Comparison of ENCODE assay signal across 2 cellular contexts in genomic region chr1:45297604-45298356, GRCh38.
TF ChIP-seq lines count a peak whose summit lies in the region.

No MANE protein-coding gene starts in this region.

TF ChIP-seq in GM23338, 12 proteins besides CTCF, POLR2A, EP300 and RAD21:
- TF ChIP-seq NANOG (IDR thresholded peaks at IDR 0.05; ENCODE audit: borderline replicate concordance) (no peak), CREB1 (CRISPR knock-in tag; IDR thresholded peaks at IDR 0.05; ENCODE audit: low read depth) (no peak), EZH2 (IDR thresholded peaks at IDR 0.05; ENCODE audit: low read depth, unreplicated experiment) (no peak), JUNB (IDR thresholded peaks at IDR 0.05; ENCODE audit: unreplicated experiment) (no peak), ZNF462 (CRISPR knock-in tag; IDR thresholded peaks at IDR 0.05) (no peak), ETS1 (IDR thresholded peaks at IDR 0.05) (no peak), ZNF331 (CRISPR knock-in tag; IDR thresholded peaks at IDR 0.05; ENCODE audit: low read depth) (no peak), EZH2phosphoT487 (IDR thresholded peaks at IDR 0.05; ENCODE audit: unreplicated experiment) (no peak), POLR2AphosphoS5 (IDR thresholded peaks at IDR 0.05; ENCODE audit: low read depth) (no peak), ZNF114 (CRISPR knock-in tag; IDR thresholded peaks at IDR 0.05) (no peak), STAT1 (IDR thresholded peaks at IDR 0.05; ENCODE audit: unreplicated experiment) (no peak), REST (IDR thresholded peaks at IDR 0.05; ENCODE audit: unreplicated experiment) (no peak)

TF ChIP-seq in K562, 482 proteins besides CTCF, POLR2A, EP300 and RAD21 (continues in another document):
- TF ChIP-seq MIER1 (IDR thresholded peaks at IDR 0.05; ENCODE audit: low read depth) (no peak), HINFP (tag; conservative IDR thresholded peaks at IDR 0.05; ENCODE audit: low read depth) (no peak), ASH1L (IDR thresholded peaks at IDR 0.05; ENCODE audit: borderline replicate concordance, low read depth, partially characterized antibody) (no peak), CEBPG (CRISPR knock-in tag; IDR thresholded peaks at IDR 0.05) (no peak), CEBPG (tag; conservative IDR thresholded peaks at IDR 0.05 in 1 of 2, IDR thresholded peaks at IDR 0.05 in 1 of 2) (0 out of 4 replicates have a peak, but pooled peaks of 1 of the 2 experiments have one; percentile 15), PHTF2 (CRISPR knock-in tag; IDR thresholded peaks at IDR 0.05) (no peak), MAFF (IDR thresholded peaks at IDR 0.05; ENCODE audit: low read length) (no peak), EHMT2 (IDR thresholded peaks at IDR 0.05) (no peak), FOXP1 (CRISPR knock-in tag; IDR thresholded peaks at IDR 0.05) (no peak), ZNF740 (CRISPR knock-in tag; IDR thresholded peaks at IDR 0.05) (no peak), ZNF740 (tag; IDR thresholded peaks at IDR 0.05) (no peak), SRSF9 (IDR thresholded peaks at IDR 0.05; ENCODE audit: borderline replicate concordance, low read depth, low read length) (no peak), ZNF79 (CRISPR knock-in tag; IDR thresholded peaks at IDR 0.05; ENCODE audit: low read depth) (no peak), TCF3 (CRISPR knock-in tag; IDR thresholded peaks at IDR 0.05) (0 out of 2 replicates have a peak, but pooled peaks have one; percentile 8), SIX5 (IDR thresholded peaks at IDR 0.05; ENCODE audit: borderline replicate concordance in 1 of 2, insufficient read depth in 1 of 2, low read depth in 1 of 2, low read length in 2 of 2) (no peak), RBM34 (IDR thresholded peaks at IDR 0.05; ENCODE audit: borderline replicate concordance, insufficient read depth, low read length) (no peak), CBFA2T3 (IDR thresholded peaks at IDR 0.05) (peak; percentile 43; the same call in 1 of the 2 replicates), TCF7L2 (IDR thresholded peaks at IDR 0.05; ENCODE audit: low read depth, low read length) (no peak), ZNF77 (CRISPR knock-in tag; IDR thresholded peaks at IDR 0.05) (no peak), DMBX1 (CRISPR knock-in tag; IDR thresholded peaks at IDR 0.05; ENCODE audit: borderline replicate concordance) (no peak), ZC3H4 (CRISPR knock-in tag; IDR thresholded peaks at IDR 0.05; ENCODE audit: borderline replicate concordance) (no peak), SAFB2 (IDR thresholded peaks at IDR 0.05; ENCODE audit: borderline replicate concordance, low read depth, low read length, severe bottlenecking) (no peak), PHB (CRISPR knock-in tag; IDR thresholded peaks at IDR 0.05) (no peak), RB1 (IDR thresholded peaks at IDR 0.05; ENCODE audit: low read depth) (no peak), REST (CRISPR knock-in tag; IDR thresholded peaks at IDR 0.05; ENCODE audit: low read depth) (no peak), ELF1 (tag; IDR thresholded peaks at IDR 0.05) (0 out of 2 replicates have a peak, but pooled peaks have one; percentile 13), ZSCAN32 (CRISPR knock-in tag; IDR thresholded peaks at IDR 0.05) (no peak), ZNF143 (CRISPR knock-in tag; IDR thresholded peaks at IDR 0.05) (no peak), SMARCE1 (IDR thresholded peaks at IDR 0.05) (no peak), NR2C2 (CRISPR knock-in tag; IDR thresholded peaks at IDR 0.05) (no peak), NR2C2 (tag; IDR thresholded peaks at IDR 0.05) (peak; percentile 21; the same call in 1 of the 2 replicates), ZNF347 (CRISPR knock-in tag; IDR thresholded peaks at IDR 0.05; ENCODE audit: low read depth) (no peak), RBM14 (IDR thresholded peaks at IDR 0.05; ENCODE audit: borderline replicate concordance, insufficient read depth, low read depth, low read length) (no peak), AFF1 (IDR thresholded peaks at IDR 0.05; ENCODE audit: low read depth in 1 of 2, partially characterized antibody in 2 of 2) (no peak), ZBTB9 (CRISPR knock-in tag; IDR thresholded peaks at IDR 0.05) (no peak), CEBPB (tag; IDR thresholded peaks at IDR 0.05) (no peak), CBFA2T2 (conservative IDR thresholded peaks at IDR 0.05) (0 out of 2 replicates have a peak, but pooled peaks have one; percentile 6), NBN (IDR thresholded peaks at IDR 0.05; ENCODE audit: low read depth) (no peak), ARID1B (IDR thresholded peaks at IDR 0.05) (peak; percentile 57), PCBP1 (IDR thresholded peaks at IDR 0.05; ENCODE audit: low read depth, low read length, poor library complexity, severe bottlenecking) (no peak), GTF2B (IDR thresholded peaks at IDR 0.05; ENCODE audit: extremely low read depth, insufficient read length) (no peak), MYNN (IDR thresholded peaks at IDR 0.05) (no peak), MYNN (CRISPR knock-in tag; IDR thresholded peaks at IDR 0.05) (no peak), CEBPZ (IDR thresholded peaks at IDR 0.05; ENCODE audit: borderline replicate concordance, low read depth, low read length) (no peak), IFI16 (CRISPR knock-in tag; IDR thresholded peaks at IDR 0.05) (no peak), GTF2A2 (tag; IDR thresholded peaks at IDR 0.05) (no peak), NR3C1 (CRISPR knock-in tag; IDR thresholded peaks at IDR 0.05) (no peak), ZNF511 (CRISPR knock-in tag; IDR thresholded peaks at IDR 0.05) (no peak), ZNF780A (CRISPR knock-in tag; IDR thresholded peaks at IDR 0.05) (no peak), FOXA3 (CRISPR knock-in tag; conservative IDR thresholded peaks at IDR 0.05 in 1 of 2, IDR thresholded peaks at IDR 0.05 in 1 of 2) (peak in 1 of 2 experiments; percentile 58; a peak in 2 of 4 replicates), C11orf30 (IDR thresholded peaks at IDR 0.05; ENCODE audit: low read depth) (no peak), KLF6 (CRISPR knock-in tag; IDR thresholded peaks at IDR 0.05; ENCODE audit: borderline replicate concordance) (no peak)
